In the genomic region with DNA sequence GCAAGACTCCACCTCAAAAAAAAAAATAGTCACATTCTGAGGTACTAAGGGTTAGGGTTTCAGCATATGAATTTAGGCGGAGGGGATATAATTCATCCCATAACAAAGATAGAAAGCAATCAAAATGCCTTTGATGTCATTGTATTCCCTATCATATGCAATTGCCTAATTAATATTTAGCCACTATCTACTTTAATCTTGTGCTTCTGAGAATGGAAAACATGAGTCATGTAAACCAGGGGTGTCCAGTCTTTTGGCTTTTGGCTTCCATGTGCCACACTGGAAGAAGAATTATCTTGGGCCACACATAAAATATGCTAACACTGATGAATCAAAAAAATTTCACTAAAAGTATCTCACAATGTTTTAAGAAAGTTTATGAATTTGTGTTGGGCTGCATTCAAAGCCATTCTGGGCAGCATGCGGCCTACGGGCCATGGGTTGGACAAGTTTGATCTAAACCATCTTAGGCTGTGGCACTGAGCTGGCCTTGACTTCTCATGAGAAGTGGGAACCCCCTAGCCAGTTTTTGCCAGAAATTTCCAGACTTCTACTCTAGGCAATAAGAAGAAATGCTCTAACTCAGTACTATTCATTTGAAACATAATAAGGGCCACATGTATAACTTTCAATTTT, we compare ENCODE assay signal across 16 cellular contexts.
DNase-seq lines count a peak whose midpoint lies in the region; TF ChIP-seq lines count a peak whose summit lies in the region.
"Had no signal": no experiment of that assay in that cellular context is flagged by ENCODE, and none has a peak within 500 bp of the region (broad histone marks: within the 10 kb centered on the region; RNA-seq: fewer than 3 reads in every experiment).

No MANE protein-coding gene starts in this region.

- POLR2A ChIA-PET in A673 (lab: Charles Lee; ENCODE audit: low non-redundant PET) = no interaction called here

- no peak for TF ChIP-seq CTCF in fibroblast of the aortic adventitia (IDR thresholded peaks at IDR 0.05; ENCODE audit: insufficient read depth, low read length)
- no peak for TF ChIP-seq CTCF in uterus (IDR thresholded peaks at IDR 0.05)
- TF ChIP-seq CTCF in A673 (conservative IDR thresholded peaks at IDR 0.05; ENCODE audit: low read depth, low read length) = no peak

- H3K27ac ChIP-seq in uterus = peak overlapping the region; percentile 74 to 92
- H3K27ac ChIP-seq in A673 (ENCODE audit: low read depth, low read length, poor library complexity, severe bottlenecking) = no peak overlapping the region
- H3K27ac ChIP-seq: C4-2B, GM23248, Peyer's patch had no signal

- no TSS peak for BruUV-seq in A673 (replicated peaks; lab: Mats Ljungman, UMichigan)

- DNase-seq in EH (ENCODE audit: low read depth) (peak; percentile 66), SW480 (ENCODE audit: low spot score) (peak; percentile 55), fibroblast of the aortic adventitia (ENCODE audit: low read depth) (peak; percentile 47), uterus (no peak), A673 (ENCODE audit: low spot score) (no peak), NCI-H146 treated with DMSO at 0.1 percent for 48 hours (lab: John Stamatoyannopoulos, UW; ENCODE audit: unreplicated experiment) (no peak), DMS153 treated with DMSO at 0.1 percent for 48 hours (lab: John Stamatoyannopoulos, UW; ENCODE audit: unreplicated experiment) (no peak)
- DNase-seq: DMS 273 treated with DMSO at 0.1 percent for 48 hours, GF-D8, GM23248, NCI-H1105 treated with DMSO at 0.1 percent for 48 hours, NCI-H1694 treated with DMSO at 0.1 percent for 48 hours, Peyer's patch had no signal

- H3K4me3 ChIP-seq in fibroblast of the aortic adventitia (ENCODE audit: low read depth, low read length) (no peak overlapping the region), uterus (no peak overlapping the region), A673 (ENCODE audit: low read depth, low read length, poor library complexity, severe bottlenecking) (no peak overlapping the region)
- H3K4me3 ChIP-seq: GM23248, HAP-1, Peyer's patch, SJSA1 had no signal

- H3K27me3 ChIP-seq in uterus = no peaks in the 10 kb centered on the region
- H3K27me3 ChIP-seq in A673 (replicated peaks; ENCODE audit: insufficient read depth, low read depth, low read length, poor library complexity) = no peaks in the 10 kb centered on the region
- H3K27me3 ChIP-seq: Peyer's patch, SJSA1 had no signal

- H3K36me3 ChIP-seq in uterus (no peaks in the 10 kb centered on the region), A673 (ENCODE audit: insufficient read depth, low read length, poor library complexity, severe bottlenecking) (no peaks in the 10 kb centered on the region)
- H3K36me3 ChIP-seq: HAP-1, Peyer's patch, SJSA1 had no signal

- intact Hi-C loops in uterus (cut with DNase I; ENCODE audit: low total_unique reads) (no loop called here), A673 (cut with micrococcal nuclease; ENCODE audit: unreplicated experiment) (no loop called here)

- H3K9me3 ChIP-seq in uterus (no peaks in the 10 kb centered on the region), A673 (ENCODE audit: low read depth, low read length, poor library complexity, severe bottlenecking) (no peaks in the 10 kb centered on the region)
- H3K9me3 ChIP-seq: HAP-1, Peyer's patch, SJSA1 had no signal

- H3K4me1 ChIP-seq in uterus (peaks cover 0 to 4% of the 10 kb centered on the region in 2 donors), A673 (ENCODE audit: insufficient read depth, low read length, poor library complexity, severe bottlenecking) (no peaks in the 10 kb centered on the region)

- no peak for TF ChIP-seq POLR2A in uterus (IDR thresholded peaks at IDR 0.05)

- CTCF ChIA-PET in A673 (lab: Charles Lee) = no interaction called here

Comparison
In these comparisons a context has a peak if more than half of its experiments do, and no peak if none do; other contexts are left out.
1. DNase-seq: peak in EH (single experiment), SW480 (single experiment) and fibroblast of the aortic adventitia (single experiment); none in uterus (0 of 2), A673 (single experiment), NCI-H146 treated with DMSO at 0.1 percent for 48 hours (single experiment) and DMS153 treated with DMSO at 0.1 percent for 48 hours (single experiment).